In the genomic region with DNA sequence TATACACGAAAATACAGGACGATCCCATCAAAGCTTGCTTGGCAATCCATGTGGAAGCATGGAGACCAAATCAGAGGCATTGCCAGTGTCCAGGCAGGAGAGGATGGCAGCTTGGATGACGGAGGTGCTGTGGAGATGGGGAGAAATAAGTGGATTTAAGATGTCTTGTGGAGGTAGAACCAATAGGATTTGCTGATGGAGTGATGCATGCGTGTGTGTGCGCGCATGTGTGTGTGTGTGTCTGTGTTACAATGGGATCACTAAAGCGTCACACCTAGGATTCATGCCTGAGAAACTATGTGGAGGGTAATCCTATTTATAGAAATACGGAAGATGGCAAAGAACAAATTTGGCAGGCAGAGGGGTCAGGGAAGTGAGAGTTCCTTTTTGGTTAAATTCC, we compare ENCODE assay signal across 2 cellular contexts.
A peak's percentile ranks its signal among the peaks of the same experiment; 100 is the strongest.
TF ChIP-seq lines count a peak whose summit lies in the region.

No MANE protein-coding gene starts in this region.

TF ChIP-seq in IMR-90, 13 proteins besides CTCF, POLR2A, EP300 and RAD21:
- no peak for TF ChIP-seq CEBPB (IDR thresholded peaks at IDR 0.05; ENCODE audit: low read depth, low read length)
- TF ChIP-seq NFE2L2 (IDR thresholded peaks at IDR 0.05; ENCODE audit: low read depth, low read length): no peak
- no peak for TF ChIP-seq MAFK (IDR thresholded peaks at IDR 0.05; ENCODE audit: low read depth, low read length)
- no peak for TF ChIP-seq MAZ (IDR thresholded peaks at IDR 0.05; ENCODE audit: borderline replicate concordance, low read depth, low read length)
- no peak for TF ChIP-seq CHD1 (IDR thresholded peaks at IDR 0.05; ENCODE audit: low read depth, low read length)
- TF ChIP-seq ELK1 (IDR thresholded peaks at IDR 0.05; ENCODE audit: borderline replicate concordance, low read depth, low read length): no peak
- no peak for TF ChIP-seq RFX5 (IDR thresholded peaks at IDR 0.05; ENCODE audit: low read depth, low read length)
- no peak for TF ChIP-seq FOS (IDR thresholded peaks at IDR 0.05; ENCODE audit: low read depth, low read length)
- TF ChIP-seq, protein P1, sequence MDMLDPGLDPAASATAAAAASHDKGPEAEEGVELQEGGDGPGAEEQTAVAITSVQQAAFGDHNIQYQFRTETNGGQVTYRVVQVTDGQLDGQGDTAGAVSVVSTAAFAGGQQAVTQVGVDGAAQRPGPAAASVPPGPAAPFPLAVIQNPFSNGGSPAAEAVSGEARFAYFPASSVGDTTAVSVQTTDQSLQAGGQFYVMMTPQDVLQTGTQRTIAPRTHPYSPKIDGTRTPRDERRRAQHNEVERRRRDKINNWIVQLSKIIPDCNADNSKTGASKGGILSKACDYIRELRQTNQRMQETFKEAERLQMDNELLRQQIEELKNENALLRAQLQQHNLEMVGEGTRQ (IDR thresholded peaks at IDR 0.05; ENCODE audit: low read depth, low read length): no peak

TF ChIP-seq in GM12878, 131 proteins besides CTCF, POLR2A, EP300 and RAD21:
- peak; percentile 25 to 32; a peak in 1 of 4 replicates for TF ChIP-seq IKZF2 (IDR thresholded peaks at IDR 0.05)
- no peak for TF ChIP-seq ZBED1 (IDR thresholded peaks at IDR 0.05; ENCODE audit: borderline replicate concordance)
- TF ChIP-seq SMARCA5 (IDR thresholded peaks at IDR 0.05): no peak
- TF ChIP-seq HDGF (IDR thresholded peaks at IDR 0.05): peak; percentile 57; the same call in 1 of the 2 replicates
- TF ChIP-seq ZNF207 (IDR thresholded peaks at IDR 0.05; ENCODE audit: borderline replicate concordance): no peak
- no peak for TF ChIP-seq CHD1 (IDR thresholded peaks at IDR 0.05; ENCODE audit: low read depth, low read length)
